Comparison of ENCODE assay signal across 8 cellular contexts in the genomic region with DNA sequence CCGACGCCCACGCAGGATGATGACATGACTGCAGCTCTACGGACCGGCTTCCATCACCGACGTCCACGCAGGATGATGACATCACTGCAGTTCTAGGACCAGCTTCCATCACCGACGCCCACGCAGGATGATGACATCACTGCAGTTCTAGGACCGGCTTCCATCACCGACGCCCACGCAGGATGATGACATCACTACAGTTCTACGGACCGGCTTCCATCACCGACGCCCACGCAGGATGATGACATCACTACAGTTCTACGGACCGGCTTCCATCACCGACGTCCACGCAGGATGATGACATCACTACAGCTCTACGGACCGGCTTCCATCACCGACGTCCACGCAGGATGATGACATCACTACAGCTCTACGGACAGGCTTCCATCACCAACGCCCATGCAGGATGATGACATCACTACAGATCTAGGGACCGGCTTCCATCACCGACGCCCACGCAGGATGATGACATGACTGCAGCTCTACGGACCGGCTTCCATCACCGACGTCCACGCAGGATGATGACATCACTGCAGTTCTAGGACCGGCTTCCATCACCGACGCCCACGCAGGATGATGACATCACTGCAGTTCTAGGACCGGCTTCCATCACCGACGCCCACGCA. TPM values are rescaled to one million over a fixed set of nuclear protein-coding genes. Genes with fewer than 3 reads are reported as not detected.
DNase-seq lines count a peak whose midpoint lies in the region; ATAC-seq, FAIRE-seq and TF ChIP-seq lines count a peak whose summit lies in the region.
"Not testable (repeated sequence)": the region's sequence is repeated elsewhere in the genome, so short reads cannot be mapped to it uniquely, and the experiment has no call there.
"Had no signal": no experiment of that assay in that cellular context is flagged by ENCODE, and none has a peak within 500 bp of the region (broad histone marks: within the 10 kb centered on the region; RNA-seq: fewer than 3 reads in every experiment).

No MANE protein-coding gene starts in this region.

- peaks cover 21% of the 10 kb centered on the region for H3K36me3 Mint-ChIP-seq in activated CD4-positive, alpha-beta memory T cell treated with anti-CD3 and anti-CD28 coated beads for 36 hours
- H3K36me3 Mint-ChIP-seq in activated T-cell treated with anti-CD3 and anti-CD28 coated beads, Interleukin-2, amount 50 U/mL, for 24 hours (ENCODE audit: low read depth) = peaks cover 19% of the 10 kb centered on the region
- H3K36me3 Mint-ChIP-seq in chondrocyte (ENCODE audit: low read depth) = not testable (repeated sequence)

- H3K27ac Mint-ChIP-seq in activated CD4-positive, alpha-beta memory T cell treated with anti-CD3 and anti-CD28 coated beads for 36 hours; chondrocyte (ENCODE audit: unreplicated experiment): not testable (repeated sequence)
- peak overlapping the region; percentile 77 for H3K27ac Mint-ChIP-seq in activated T-cell treated with anti-CD3 and anti-CD28 coated beads, Interleukin-2, amount 50 U/mL, for 24 hours

- DNase-seq in GM12892 (ENCODE audit: insufficient read length); activated T-cell treated with anti-CD3 and anti-CD28 coated beads, Interleukin-2, amount 50 U/mL, for 24 hours; HepG2 (ENCODE audit: low spot score); urothelium cell line (ENCODE audit: low spot score): not testable (repeated sequence)
- DNase-seq in activated CD4-positive, alpha-beta memory T cell treated with anti-CD3 and anti-CD28 coated beads for 36 hours = peak; percentile 13
- peak; percentile 26 for DNase-seq in chondrocyte (ENCODE audit: low spot score)
- peak; percentile 41 for DNase-seq in stimulated activated CD8-positive, alpha-beta memory T cell treated with anti-CD3 and anti-CD28 coated beads, Interleukin-4, amount 100 ng/mL, for 48 hours

- H3K9me3 Mint-ChIP-seq in activated CD4-positive, alpha-beta memory T cell treated with anti-CD3 and anti-CD28 coated beads for 36 hours = peaks cover 16% of the 10 kb centered on the region
- H3K9me3 Mint-ChIP-seq in activated T-cell treated with anti-CD3 and anti-CD28 coated beads, Interleukin-2, amount 50 U/mL, for 24 hours; chondrocyte (ENCODE audit: low read depth): not testable (repeated sequence)

- FAIRE-seq in GM12892 (lab: Jason Lieb, UNC) (peak; percentile 57), urothelium cell line (lab: Jason Lieb, UNC) (peak; percentile 100)
- not testable (repeated sequence) for FAIRE-seq in HepG2 (lab: Jason Lieb, UNC)

- not testable (repeated sequence) for H4K20me1 ChIP-seq in HepG2 (ENCODE audit: insufficient read depth, low read length)

- POLR2A ChIA-PET in activated CD4-positive, alpha-beta memory T cell treated with anti-CD3 and anti-CD28 coated beads for 36 hours (lab: Charles Lee); HepG2 (lab: Yijun Ruan, JAX): not testable (repeated sequence)

- not testable (repeated sequence) for H2AFZ ChIP-seq in HepG2 (ENCODE audit: low read length)

- not testable (repeated sequence) for H3K9me3 ChIP-seq in HepG2 (ENCODE audit: low read length)

- H3K4me1 ChIP-seq in HepG2 (ENCODE audit: insufficient read depth, low read length) = not testable (repeated sequence)

- not testable (repeated sequence) for H3K4me2 ChIP-seq in HepG2 (ENCODE audit: low read depth, low read length)

- not testable (repeated sequence) for TF ChIP-seq RAD21 in HepG2 (CRISPR knock-in tag; IDR thresholded peaks at IDR 0.05)

- ATAC-seq in HepG2 = not testable (repeated sequence)

- H3K4me1 Mint-ChIP-seq in activated CD4-positive, alpha-beta memory T cell treated with anti-CD3 and anti-CD28 coated beads for 36 hours (ENCODE audit: low read depth) = peaks cover 14% of the 10 kb centered on the region
- H3K4me1 Mint-ChIP-seq in activated T-cell treated with anti-CD3 and anti-CD28 coated beads, Interleukin-2, amount 50 U/mL, for 24 hours (ENCODE audit: low read depth) = peaks cover 16% of the 10 kb centered on the region
- H3K4me1 Mint-ChIP-seq in chondrocyte (ENCODE audit: low read depth) = peaks cover 23% of the 10 kb centered on the region

- TF ChIP-seq CTCF in chondrocyte (IDR thresholded peaks at IDR 0.05); HepG2 (CRISPR knock-in tag; IDR thresholded peaks at IDR 0.05): not testable (repeated sequence)

- peaks cover 9 to 25% of the 10 kb centered on the region in 2 experiments; a peak in 3 of 5 replicates for H3K36me3 ChIP-seq in HepG2 (replicated peaks in 1 of 2; ENCODE audit: control insufficient read depth in 1 of 2, insufficient read depth in 2 of 2, low read length in 2 of 2)

- peaks cover 17% of the 10 kb centered on the region for H3K79me2 ChIP-seq in HepG2 (ENCODE audit: insufficient read depth, low read length)

- in situ Hi-C loops in HepG2 (cut with HindIII; ENCODE audit: extremely low pct_ligation_motif_present, low pct_unique_long_range_greater_than_20kb) = not testable (repeated sequence)

- intact Hi-C loops in activated CD4-positive, alpha-beta memory T cell treated with anti-CD3 and anti-CD28 coated beads for 36 hours (cut with micrococcal nuclease); HepG2 (cut with micrococcal nuclease; ENCODE audit: unreplicated experiment): not testable (repeated sequence)

- not testable (repeated sequence) for TF ChIP-seq POLR2A in GM12892 (IDR thresholded peaks at IDR 0.05; ENCODE audit: low read depth, low read length); HepG2 (IDR thresholded peaks at IDR 0.05; ENCODE audit: insufficient read depth in 1 of 2, low read depth in 2 of 2, low read length in 2 of 2)

- TF ChIP-seq EP300 in HepG2 (IDR thresholded peaks at IDR 0.05; ENCODE audit: low read depth in 2 of 2, low read length in 2 of 2); HepG2 (CRISPR knock-in tag; IDR thresholded peaks at IDR 0.05; ENCODE audit: borderline replicate concordance): not testable (repeated sequence)

- not testable (repeated sequence) for H3K27ac ChIP-seq in HepG2 (ENCODE audit: extremely low read length, insufficient read depth, low read length)

- H3K4me3 Mint-ChIP-seq in activated CD4-positive, alpha-beta memory T cell treated with anti-CD3 and anti-CD28 coated beads for 36 hours; activated T-cell treated with anti-CD3 and anti-CD28 coated beads, Interleukin-2, amount 50 U/mL, for 24 hours; chondrocyte (ENCODE audit: unreplicated experiment): not testable (repeated sequence)

- not testable (repeated sequence) for H3K27me3 ChIP-seq in HepG2 (ENCODE audit: control insufficient read depth in 1 of 2, insufficient read depth in 2 of 2, low read length in 2 of 2)

- not testable (repeated sequence) for H3K9ac ChIP-seq in HepG2 (ENCODE audit: insufficient read depth, low read depth, low read length)

- not testable (repeated sequence) for BruUV-seq in HepG2 (replicated peaks; lab: Mats Ljungman, UMichigan)

- not testable (repeated sequence) for H3K4me3 ChIP-seq in HepG2 (replicated peaks in 1 of 3; ENCODE audit: insufficient read depth in 1 of 3, low read depth in 2 of 3, low read length in 3 of 3)

- 97% methylated on average over 48 of the region's 49 CpGs for WGBS in HepG2 (ENCODE audit: low lambda C conversion rate)

- H3K27me3 Mint-ChIP-seq in activated CD4-positive, alpha-beta memory T cell treated with anti-CD3 and anti-CD28 coated beads for 36 hours; activated T-cell treated with anti-CD3 and anti-CD28 coated beads, Interleukin-2, amount 50 U/mL, for 24 hours; chondrocyte (ENCODE audit: low read depth): not testable (repeated sequence)

- CTCF ChIA-PET in activated CD4-positive, alpha-beta memory T cell treated with anti-CD3 and anti-CD28 coated beads for 36 hours (lab: Charles Lee) = interaction anchor here (1.2 kb wide), 1 partner anchor 60 kb away, joined by 3 read pairs; no protein-coding TSS in a partner anchor
- CTCF ChIA-PET in HepG2 (lab: Yijun Ruan, JAX; ENCODE audit: low intra/inter-chr PET ratio, low total read pairs) = not testable (repeated sequence)

RNA-seq across cellular contexts. Expression of a gene that starts 28.6 kb away (rescaled TPM):
- 7.1 TPM for polyA plus RNA-seq in GM12892 (2012; ENCODE audit: missing spikeins)
- total RNA-seq in activated CD4-positive, alpha-beta memory T cell treated with anti-CD3 and anti-CD28 coated beads for 36 hours = under 1 TPM; 0.12 to 0.22 TPM
- total RNA-seq in chondrocyte (5.7 to 9.9 TPM (median 9.5 TPM) in 3 replicates), HepG2 (2016; rRNA removed; fragmentation: Illumina TruSeq; extraction: Trizol) (15.2 and 19.7 TPM in 2 replicates)
- total RNA-seq in HepG2 (2016; cell fraction: cytosol; rRNA removed; fragmentation: Illumina TruSeq; extraction: Trizol; ENCODE audit: low read depth) = 11.8 and 14.0 TPM in 2 replicates
- 14.3 and 19.8 TPM in 2 replicates for total RNA-seq in HepG2 (2016; cell fraction: insoluble cytoplasmic fraction; rRNA removed; fragmentation: Illumina TruSeq; extraction: Trizol)
- total RNA-seq in HepG2 (2016; cell fraction: membrane; rRNA removed; fragmentation: Illumina TruSeq; extraction: Trizol) = 22.2 and 30.5 TPM in 2 replicates
- total RNA-seq in HepG2 (2016; cell fraction: nucleus; rRNA removed; fragmentation: Illumina TruSeq; extraction: Trizol) = 13.6 and 15.7 TPM in 2 replicates
- 12.7 and 16.4 TPM in 2 replicates for polyA plus RNA-seq in HepG2 (2011; rRNA removed)
- polyA plus RNA-seq in HepG2 (2011; cell fraction: cytosol; rRNA removed) = 14.9 and 19.2 TPM in 2 replicates
- 55.4 and 63.5 TPM in 2 replicates for polyA plus RNA-seq in HepG2 (2011; cell fraction: nucleus; rRNA removed)
- 10.5 and 10.7 TPM in 2 replicates for polyA plus RNA-seq in HepG2 (2012)
- 9.9 and 11.3 TPM in 2 replicates for polyA plus RNA-seq in HepG2 (2016; cell fraction: cytosol; fragmentation: Illumina TruSeq; extraction: Trizol; ENCODE audit: low read depth)
- polyA plus RNA-seq in HepG2 (2016; cell fraction: insoluble cytoplasmic fraction; fragmentation: Illumina TruSeq; extraction: Trizol; ENCODE audit: low read depth) = 17.5 and 21.3 TPM in 2 replicates
- polyA plus RNA-seq in HepG2 (2016; cell fraction: membrane; fragmentation: Illumina TruSeq; extraction: Trizol; ENCODE audit: low read depth) = 22.0 and 22.5 TPM in 2 replicates
- 36.9 and 39.6 TPM in 2 replicates for polyA plus RNA-seq in HepG2 (2016; cell fraction: nucleus; fragmentation: Illumina TruSeq; extraction: Trizol; ENCODE audit: insufficient read depth, low read depth)
- 7.5 and 47.4 TPM in 2 replicates for polyA minus RNA-seq in HepG2 (2011; rRNA and poly(A)+ RNA removed; ENCODE audit: low replicate concordance)
- polyA minus RNA-seq in HepG2 (2011; cell fraction: cytosol; rRNA and poly(A)+ RNA removed) = 11.5 and 13.4 TPM in 2 replicates
- polyA minus RNA-seq in HepG2 (2011; cell fraction: nucleus; rRNA and poly(A)+ RNA removed) = 4.2 and 5.7 TPM in 2 replicates
- total RNA-seq: CD4-positive, alpha-beta memory T cell had no signal
- polyA plus RNA-seq: CD4-positive, alpha-beta memory T cell had no signal

RNA-seq across cellular contexts. Expression of a gene that starts 43.5 kb away (rescaled TPM):
- polyA plus RNA-seq in GM12892 (2012; ENCODE audit: missing spikeins) = 21.5 TPM
- 10 to 100 TPM; 24.1 to 27.5 TPM for total RNA-seq in activated CD4-positive, alpha-beta memory T cell treated with anti-CD3 and anti-CD28 coated beads for 36 hours
- 15.2 to 16.2 TPM (median 15.6 TPM) in 3 replicates for total RNA-seq in chondrocyte
- 140 and 171 TPM in 2 replicates for total RNA-seq in HepG2 (2016; rRNA removed; fragmentation: Illumina TruSeq; extraction: Trizol)
- 81.0 and 93.7 TPM in 2 replicates for total RNA-seq in HepG2 (2016; cell fraction: cytosol; rRNA removed; fragmentation: Illumina TruSeq; extraction: Trizol; ENCODE audit: low read depth)
- total RNA-seq in HepG2 (2016; cell fraction: insoluble cytoplasmic fraction; rRNA removed; fragmentation: Illumina TruSeq; extraction: Trizol) = 144 and 177 TPM in 2 replicates
- 105 and 123 TPM in 2 replicates for total RNA-seq in HepG2 (2016; cell fraction: membrane; rRNA removed; fragmentation: Illumina TruSeq; extraction: Trizol)
- 76.5 and 85.9 TPM in 2 replicates for total RNA-seq in HepG2 (2016; cell fraction: nucleus; rRNA removed; fragmentation: Illumina TruSeq; extraction: Trizol)
- polyA plus RNA-seq in HepG2 (2011; rRNA removed) = 153 and 155 TPM in 2 replicates
- 116 and 139 TPM in 2 replicates for polyA plus RNA-seq in HepG2 (2011; cell fraction: cytosol; rRNA removed)
- polyA plus RNA-seq in HepG2 (2011; cell fraction: nucleus; rRNA removed) = 105 and 133 TPM in 2 replicates
- polyA plus RNA-seq in HepG2 (2012) = 91.5 and 117 TPM in 2 replicates
- 71.0 and 75.6 TPM in 2 replicates for polyA plus RNA-seq in HepG2 (2016; cell fraction: cytosol; fragmentation: Illumina TruSeq; extraction: Trizol; ENCODE audit: low read depth)
- 158 and 167 TPM in 2 replicates for polyA plus RNA-seq in HepG2 (2016; cell fraction: insoluble cytoplasmic fraction; fragmentation: Illumina TruSeq; extraction: Trizol; ENCODE audit: low read depth)
- polyA plus RNA-seq in HepG2 (2016; cell fraction: membrane; fragmentation: Illumina TruSeq; extraction: Trizol; ENCODE audit: low read depth) = 89.5 and 100 TPM in 2 replicates
- polyA plus RNA-seq in HepG2 (2016; cell fraction: nucleus; fragmentation: Illumina TruSeq; extraction: Trizol; ENCODE audit: insufficient read depth, low read depth) = 146 and 157 TPM in 2 replicates
- polyA minus RNA-seq in HepG2 (2011; rRNA and poly(A)+ RNA removed; ENCODE audit: low replicate concordance) = 24.9 and 155 TPM in 2 replicates
- polyA minus RNA-seq in HepG2 (2011; cell fraction: cytosol; rRNA and poly(A)+ RNA removed) = 40.2 and 55.3 TPM in 2 replicates
- 50.2 and 66.8 TPM in 2 replicates for polyA minus RNA-seq in HepG2 (2011; cell fraction: nucleus; rRNA and poly(A)+ RNA removed)
